ENCODE assay signal across 9 cellular contexts in the genomic region with DNA sequence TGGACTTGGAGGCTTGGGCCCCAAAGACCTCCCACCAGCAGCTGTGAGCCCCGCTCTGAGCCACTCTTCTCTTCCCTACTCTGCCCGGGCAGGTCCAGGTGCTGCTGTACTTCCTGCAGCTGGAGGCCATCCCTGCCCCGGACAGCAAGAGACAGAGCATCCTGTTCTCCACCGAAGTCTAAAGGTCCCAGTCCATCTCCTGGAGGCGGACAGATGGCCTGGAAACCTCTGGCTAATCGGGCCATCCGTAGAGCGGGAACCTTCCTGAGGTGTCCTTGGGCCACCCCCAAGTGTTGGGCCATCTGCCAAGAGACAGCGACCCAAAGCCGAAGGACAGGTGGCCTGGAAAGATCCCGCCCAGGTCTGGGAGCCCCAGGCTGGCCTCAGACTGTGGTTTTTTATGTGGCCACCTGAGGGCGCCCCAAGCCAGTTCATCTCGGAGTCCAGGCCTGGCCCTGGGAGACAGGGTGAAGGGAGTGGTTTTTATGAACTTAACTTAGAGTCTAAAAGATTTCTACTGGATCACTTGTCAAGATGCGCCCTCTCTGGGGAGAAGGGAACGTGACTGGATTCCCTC.
A peak's percentile ranks its signal among the peaks of the same experiment; 100 is the strongest.
DNase-seq lines count a peak whose midpoint lies in the region; ATAC-seq, FAIRE-seq and TF ChIP-seq lines count a peak whose summit lies in the region.
"Had no signal": no experiment of that assay in that cellular context is flagged by ENCODE, and none has a peak within 500 bp of the region (broad histone marks: within the 10 kb centered on the region; RNA-seq: fewer than 3 reads in every experiment).

No MANE protein-coding gene starts in this region.

- H3K4me1 ChIP-seq in SJSA1 (replicated peaks) = peaks cover 3% of the 10 kb centered on the region; the same call in 1 of the 2 replicates
- H3K4me1 ChIP-seq in left ventricle myocardium inferior = no peaks in the 10 kb centered on the region
- H3K4me1 ChIP-seq in small intestine (ENCODE audit: control insufficient read depth in 2 of 2, insufficient read depth in 1 of 2, low read depth in 1 of 2, low read length in 1 of 2) = no peaks in the 10 kb centered on the region

- DNase-seq in COR-L47 (lab: John Stamatoyannopoulos, UW) (peak; percentile 26), HuH-7.5 (ENCODE audit: low spot score) (peak; percentile 57), SJSA1 (ENCODE audit: low read depth in 1 of 2, low spot score in 2 of 2) (peak; percentile 75 to 77), left ventricle myocardium inferior (peak; percentile 68), small intestine (peak; percentile 53), 8988T (no peak)
- peak; percentile 50 for DNase-seq in activated naive CD8-positive, alpha-beta T cell treated with anti-CD3 and anti-CD28 coated beads, Interleukin-2, amount 50 U/mL, for 24 hours

- intact Hi-C loops in left ventricle myocardium inferior (cut with micrococcal nuclease) = no loop called here

- H3K4me1 Mint-ChIP-seq in activated naive CD8-positive, alpha-beta T cell treated with anti-CD3 and anti-CD28 coated beads, Interleukin-2, amount 50 U/mL, for 24 hours = peaks cover 8% of the 10 kb centered on the region
- H3K4me1 Mint-ChIP-seq: stimulated activated effector memory CD8-positive, alpha-beta T cell treated with anti-CD3 and anti-CD28 coated beads, Interleukin-12 subunit alpha, Interleukin-12 subunit beta, amount 100 ng/mL, for 72 hours had no signal

- peak; percentile 83 for TF ChIP-seq CTCF in left ventricle myocardium inferior (IDR thresholded peaks at IDR 0.05; ENCODE audit: borderline replicate concordance)

- H3K27me3 Mint-ChIP-seq in activated naive CD8-positive, alpha-beta T cell treated with anti-CD3 and anti-CD28 coated beads, Interleukin-2, amount 50 U/mL, for 24 hours = no peaks in the 10 kb centered on the region

- ATAC-seq in activated naive CD8-positive, alpha-beta T cell treated with anti-CD3 and anti-CD28 coated beads, Interleukin-2, amount 50 U/mL, for 24 hours = no peak
- no peak for ATAC-seq in HG03565 (IDR thresholded peaks at IDR 0.05; ENCODE audit: unreplicated experiment)
- ATAC-seq: stimulated activated effector memory CD8-positive, alpha-beta T cell treated with anti-CD3 and anti-CD28 coated beads, Interleukin-12 subunit alpha, Interleukin-12 subunit beta, amount 100 ng/mL, for 72 hours had no signal

- peaks cover 1% of the 10 kb centered on the region for H3K36me3 Mint-ChIP-seq in activated naive CD8-positive, alpha-beta T cell treated with anti-CD3 and anti-CD28 coated beads, Interleukin-2, amount 50 U/mL, for 24 hours (ENCODE audit: low read depth)
- H3K36me3 Mint-ChIP-seq: stimulated activated effector memory CD8-positive, alpha-beta T cell treated with anti-CD3 and anti-CD28 coated beads, Interleukin-12 subunit alpha, Interleukin-12 subunit beta, amount 100 ng/mL, for 72 hours had no signal

- H3K4me3 ChIP-seq in SJSA1 = no peak overlapping the region
- no peak overlapping the region for H3K4me3 ChIP-seq in left ventricle myocardium inferior
- no peak overlapping the region for H3K4me3 ChIP-seq in small intestine (ENCODE audit: low read depth in 1 of 2, low read length in 2 of 2)

- no peaks in the 10 kb centered on the region for H3K36me3 ChIP-seq in SJSA1
- peaks cover 21% of the 10 kb centered on the region for H3K36me3 ChIP-seq in left ventricle myocardium inferior
- H3K36me3 ChIP-seq in small intestine (ENCODE audit: control insufficient read depth in 2 of 2, insufficient read depth in 2 of 2, low read length in 2 of 2) = no peaks in the 10 kb centered on the region

- H3K27ac ChIP-seq in SJSA1 (no peak overlapping the region), left ventricle myocardium inferior (replicated peaks) (peak overlapping the region; percentile 63), small intestine (ENCODE audit: low read depth in 1 of 2, low read length in 1 of 2) (no peak overlapping the region)

- no peak overlapping the region for H3K27ac Mint-ChIP-seq in activated naive CD8-positive, alpha-beta T cell treated with anti-CD3 and anti-CD28 coated beads, Interleukin-2, amount 50 U/mL, for 24 hours

- no peak for FAIRE-seq in small intestine (lab: Jason Lieb, UNC)

- H3K9me3 Mint-ChIP-seq in activated naive CD8-positive, alpha-beta T cell treated with anti-CD3 and anti-CD28 coated beads, Interleukin-2, amount 50 U/mL, for 24 hours = no peaks in the 10 kb centered on the region
- H3K9me3 Mint-ChIP-seq: stimulated activated effector memory CD8-positive, alpha-beta T cell treated with anti-CD3 and anti-CD28 coated beads, Interleukin-12 subunit alpha, Interleukin-12 subunit beta, amount 100 ng/mL, for 72 hours had no signal

- no peaks in the 10 kb centered on the region for H3K27me3 ChIP-seq in SJSA1 (replicated peaks)
- H3K27me3 ChIP-seq in left ventricle myocardium inferior (ENCODE audit: low read depth) = no peaks in the 10 kb centered on the region
- no peaks in the 10 kb centered on the region for H3K27me3 ChIP-seq in small intestine (ENCODE audit: control insufficient read depth in 2 of 2, insufficient read depth in 2 of 2, low read length in 2 of 2)

- WGBS in small intestine, 3 donors = 23 to 33% (median 31%) methylated on average over 14 to 15 of the region's 15 CpGs

- H3K4me3 Mint-ChIP-seq in activated naive CD8-positive, alpha-beta T cell treated with anti-CD3 and anti-CD28 coated beads, Interleukin-2, amount 50 U/mL, for 24 hours = no peak overlapping the region
- H3K4me3 Mint-ChIP-seq: stimulated activated effector memory CD8-positive, alpha-beta T cell treated with anti-CD3 and anti-CD28 coated beads, Interleukin-12 subunit alpha, Interleukin-12 subunit beta, amount 100 ng/mL, for 72 hours had no signal

- no peaks in the 10 kb centered on the region for H3K9me3 ChIP-seq in SJSA1 (replicated peaks)
- no peaks in the 10 kb centered on the region for H3K9me3 ChIP-seq in left ventricle myocardium inferior (replicated peaks)
- no peaks in the 10 kb centered on the region for H3K9me3 ChIP-seq in small intestine (ENCODE audit: control insufficient read depth, low read depth)
